Comparison of ENCODE assay signal across 8 cellular contexts in the genomic region with DNA sequence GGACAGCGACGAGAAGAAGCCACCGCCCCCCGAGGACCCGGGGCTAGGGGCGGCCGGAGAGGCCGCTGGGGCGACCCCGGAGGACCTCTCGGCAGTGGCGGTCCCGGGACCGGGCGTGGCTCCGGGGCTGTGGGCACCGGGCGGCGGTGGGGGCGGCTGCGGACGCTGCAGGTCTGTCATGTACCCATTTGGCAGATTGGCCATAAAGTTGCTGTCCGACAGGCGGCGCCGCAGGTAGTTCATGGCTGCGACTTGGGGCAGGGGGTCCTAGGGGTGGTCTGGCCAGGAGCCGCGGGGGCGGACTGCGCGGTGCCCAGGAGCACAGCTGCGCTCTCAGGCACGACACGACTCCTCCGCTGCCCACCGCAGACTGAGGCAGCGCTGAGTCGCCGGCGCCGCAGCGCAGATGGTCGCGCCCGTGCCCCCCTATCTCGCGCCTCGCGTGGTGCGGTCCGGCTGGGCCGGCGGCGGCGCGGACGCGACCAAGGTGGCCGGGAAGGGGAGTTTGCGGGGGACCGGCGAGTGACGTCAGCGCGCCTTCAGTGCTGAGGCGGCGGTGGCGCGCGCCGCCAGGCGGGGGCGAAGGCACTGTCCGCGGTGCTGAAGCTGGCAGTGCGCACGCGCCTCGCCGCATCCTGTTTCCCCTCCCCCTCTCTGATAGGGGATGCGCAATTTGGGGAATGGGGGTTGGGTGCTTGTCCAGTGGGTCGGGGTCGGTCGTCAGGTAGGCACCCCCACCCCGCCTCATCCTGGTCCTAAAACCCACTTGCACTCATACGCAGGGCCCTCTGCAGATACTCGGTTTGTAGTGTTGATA. TPM values are rescaled to one million over a fixed set of nuclear protein-coding genes. Genes with fewer than 3 reads are reported as not detected.
DNase-seq lines count a peak whose midpoint lies in the region; ATAC-seq and TF ChIP-seq lines count a peak whose summit lies in the region.

Gene SYN1, minus strand, starts transcription at position 372 of the 817 bp plus-strand sequence. Its CDS starts 129 bp downstream, at position 243.

- H3K36me3 Mint-ChIP-seq in central memory CD8-positive, alpha-beta T cell (ENCODE audit: insufficient read depth), result peaks cover 9% of the 10 kb centered on the region

- no peak for TF ChIP-seq CTCF in kidney epithelial cell (IDR thresholded peaks at IDR 0.05; ENCODE audit: insufficient read depth, low read length, poor library complexity, severe bottlenecking)

- DNase-seq in GM03348 (ENCODE audit: low spot score) (peak; percentile 93), NCI-H2196 treated with DMSO at 0.1 percent for 48 hours (lab: John Stamatoyannopoulos, UW; ENCODE audit: unreplicated experiment) (peak; percentile 38), kidney epithelial cell (ENCODE audit: low read depth) (peak; percentile 7), NK-92 (lab: John Stamatoyannopoulos, UW; ENCODE audit: unreplicated experiment) (no peak)
- peak; percentile 60 to 63 for DNase-seq in activated CD4-positive, alpha-beta T cell treated with anti-CD3 and anti-CD28 coated beads for 24 hours (ENCODE audit: low read depth in 2 of 2)
- peak; percentile 62 to 74 for DNase-seq in central memory CD8-positive, alpha-beta T cell (ENCODE audit: low spot score in 2 of 2)
- DNase-seq in stimulated activated CD4-positive, alpha-beta T cell treated with anti-CD3 and anti-CD28 coated beads, Interleukin-15, amount 100 ng/mL, for 48 hours (ENCODE audit: low read depth in 2 of 2), result peak; percentile 58 to 65

- peak within 1 kb of the TSS; percentile 76 for H3K4me3 Mint-ChIP-seq in central memory CD8-positive, alpha-beta T cell

- H3K4me3 ChIP-seq in kidney epithelial cell (ENCODE audit: low read depth, low read length), result peak within 1 kb of the TSS; percentile 22

- peaks cover 34% of the 10 kb centered on the region for H3K27me3 Mint-ChIP-seq in central memory CD8-positive, alpha-beta T cell

- H3K4me1 Mint-ChIP-seq in central memory CD8-positive, alpha-beta T cell, result peaks cover 13% of the 10 kb centered on the region

- H3K27me3 ChIP-seq in kidney epithelial cell (ENCODE audit: control insufficient read depth, insufficient read depth, low read length), result peaks cover 4% of the 10 kb centered on the region

- peak; percentile 61 for ATAC-seq in HG02943 (IDR thresholded peaks at IDR 0.05; ENCODE audit: low read depth, unreplicated experiment)
- peak; percentile 82 for ATAC-seq in central memory CD8-positive, alpha-beta T cell (replicated peaks; ENCODE audit: extremely low read depth, poor library complexity, severe bottlenecking)

- no peak within 1 kb of the TSS for H3K27ac Mint-ChIP-seq in central memory CD8-positive, alpha-beta T cell (ENCODE audit: low read depth)

- H3K36me3 ChIP-seq in kidney epithelial cell (ENCODE audit: control insufficient read depth, insufficient read depth, low read length), result no peaks in the 10 kb centered on the region

- H3K9me3 Mint-ChIP-seq in central memory CD8-positive, alpha-beta T cell, result no peaks in the 10 kb centered on the region

RNA-seq across cellular contexts. Expression of gene SYN1, which starts in this region (rescaled TPM):
- total RNA-seq in kidney epithelial cell, result 0.62 and 1.9 TPM in 2 replicates
